1 cellular context compared by ENCODE assay signal in the genomic region with DNA sequence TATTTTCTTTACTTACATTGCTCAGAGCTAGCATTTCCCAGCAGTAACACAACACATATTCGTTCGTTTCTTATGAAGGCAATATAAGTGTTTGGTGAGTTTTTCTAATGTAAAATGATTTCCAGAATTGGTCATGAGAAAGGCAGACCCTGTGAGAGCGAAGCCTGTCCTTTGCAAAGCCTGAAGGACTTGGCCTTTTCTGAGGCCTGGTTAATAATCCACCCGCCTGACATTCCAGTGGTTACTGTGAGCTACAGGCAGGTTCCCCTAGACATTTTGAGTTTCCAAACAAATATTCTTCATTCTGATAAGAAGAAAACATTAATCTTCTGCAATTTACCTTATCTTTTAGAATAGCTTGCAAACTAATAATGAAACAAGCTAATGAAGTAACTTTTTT.
TF ChIP-seq lines count a peak whose summit lies in the region.

No MANE protein-coding gene starts in this region.

TF ChIP-seq in WTC11, 78 proteins besides CTCF, POLR2A, EP300 and RAD21 (continued from another document):
- TF ChIP-seq, protein P1, sequence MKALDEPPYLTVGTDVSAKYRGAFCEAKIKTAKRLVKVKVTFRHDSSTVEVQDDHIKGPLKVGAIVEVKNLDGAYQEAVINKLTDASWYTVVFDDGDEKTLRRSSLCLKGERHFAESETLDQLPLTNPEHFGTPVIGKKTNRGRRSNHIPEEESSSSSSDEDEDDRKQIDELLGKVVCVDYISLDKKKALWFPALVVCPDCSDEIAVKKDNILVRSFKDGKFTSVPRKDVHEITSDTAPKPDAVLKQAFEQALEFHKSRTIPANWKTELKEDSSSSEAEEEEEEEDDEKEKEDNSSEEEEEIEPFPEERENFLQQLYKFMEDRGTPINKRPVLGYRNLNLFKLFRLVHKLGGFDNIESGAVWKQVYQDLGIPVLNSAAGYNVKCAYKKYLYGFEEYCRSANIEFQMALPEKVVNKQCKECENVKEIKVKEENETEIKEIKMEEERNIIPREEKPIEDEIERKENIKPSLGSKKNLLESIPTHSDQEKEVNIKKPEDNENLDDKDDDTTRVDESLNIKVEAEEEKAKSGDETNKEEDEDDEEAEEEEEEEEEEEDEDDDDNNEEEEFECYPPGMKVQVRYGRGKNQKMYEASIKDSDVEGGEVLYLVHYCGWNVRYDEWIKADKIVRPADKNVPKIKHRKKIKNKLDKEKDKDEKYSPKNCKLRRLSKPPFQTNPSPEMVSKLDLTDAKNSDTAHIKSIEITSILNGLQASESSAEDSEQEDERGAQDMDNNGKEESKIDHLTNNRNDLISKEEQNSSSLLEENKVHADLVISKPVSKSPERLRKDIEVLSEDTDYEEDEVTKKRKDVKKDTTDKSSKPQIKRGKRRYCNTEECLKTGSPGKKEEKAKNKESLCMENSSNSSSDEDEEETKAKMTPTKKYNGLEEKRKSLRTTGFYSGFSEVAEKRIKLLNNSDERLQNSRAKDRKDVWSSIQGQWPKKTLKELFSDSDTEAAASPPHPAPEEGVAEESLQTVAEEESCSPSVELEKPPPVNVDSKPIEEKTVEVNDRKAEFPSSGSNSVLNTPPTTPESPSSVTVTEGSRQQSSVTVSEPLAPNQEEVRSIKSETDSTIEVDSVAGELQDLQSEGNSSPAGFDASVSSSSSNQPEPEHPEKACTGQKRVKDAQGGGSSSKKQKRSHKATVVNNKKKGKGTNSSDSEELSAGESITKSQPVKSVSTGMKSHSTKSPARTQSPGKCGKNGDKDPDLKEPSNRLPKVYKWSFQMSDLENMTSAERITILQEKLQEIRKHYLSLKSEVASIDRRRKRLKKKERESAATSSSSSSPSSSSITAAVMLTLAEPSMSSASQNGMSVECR (CRISPR knock-in tag; IDR thresholded peaks at IDR 0.05; ENCODE audit: borderline replicate concordance), result no peak
- TF ChIP-seq, protein P2, sequence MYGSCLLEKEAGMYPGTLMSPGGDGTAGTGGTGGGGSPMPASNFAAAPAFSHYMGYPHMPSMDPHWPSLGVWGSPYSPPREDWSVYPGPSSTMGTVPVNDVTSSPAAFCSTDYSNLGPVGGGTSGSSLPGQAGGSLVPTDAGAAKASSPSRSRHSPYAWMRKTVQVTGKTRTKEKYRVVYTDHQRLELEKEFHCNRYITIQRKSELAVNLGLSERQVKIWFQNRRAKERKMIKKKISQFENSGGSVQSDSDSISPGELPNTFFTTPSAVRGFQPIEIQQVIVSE (CRISPR knock-in tag; IDR thresholded peaks at IDR 0.05; ENCODE audit: borderline replicate concordance), result no peak
- TF ChIP-seq ZBTB43 (CRISPR knock-in tag; IDR thresholded peaks at IDR 0.05) (no peak), SOX15 (CRISPR knock-in tag; IDR thresholded peaks at IDR 0.05) (no peak), NR3C1 (CRISPR knock-in tag; conservative IDR thresholded peaks at IDR 0.05; ENCODE audit: low read depth) (no peak), TP53 (CRISPR knock-in tag; IDR thresholded peaks at IDR 0.05) (no peak), FOXJ3 (CRISPR knock-in tag; IDR thresholded peaks at IDR 0.05; ENCODE audit: borderline replicate concordance) (no peak)
- TF ChIP-seq, protein P3, sequence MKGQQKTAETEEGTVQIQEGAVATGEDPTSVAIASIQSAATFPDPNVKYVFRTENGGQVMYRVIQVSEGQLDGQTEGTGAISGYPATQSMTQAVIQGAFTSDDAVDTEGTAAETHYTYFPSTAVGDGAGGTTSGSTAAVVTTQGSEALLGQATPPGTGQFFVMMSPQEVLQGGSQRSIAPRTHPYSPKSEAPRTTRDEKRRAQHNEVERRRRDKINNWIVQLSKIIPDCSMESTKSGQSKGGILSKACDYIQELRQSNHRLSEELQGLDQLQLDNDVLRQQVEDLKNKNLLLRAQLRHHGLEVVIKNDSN (CRISPR knock-in tag; IDR thresholded peaks at IDR 0.05), result no peak
- TF ChIP-seq, protein P4, sequence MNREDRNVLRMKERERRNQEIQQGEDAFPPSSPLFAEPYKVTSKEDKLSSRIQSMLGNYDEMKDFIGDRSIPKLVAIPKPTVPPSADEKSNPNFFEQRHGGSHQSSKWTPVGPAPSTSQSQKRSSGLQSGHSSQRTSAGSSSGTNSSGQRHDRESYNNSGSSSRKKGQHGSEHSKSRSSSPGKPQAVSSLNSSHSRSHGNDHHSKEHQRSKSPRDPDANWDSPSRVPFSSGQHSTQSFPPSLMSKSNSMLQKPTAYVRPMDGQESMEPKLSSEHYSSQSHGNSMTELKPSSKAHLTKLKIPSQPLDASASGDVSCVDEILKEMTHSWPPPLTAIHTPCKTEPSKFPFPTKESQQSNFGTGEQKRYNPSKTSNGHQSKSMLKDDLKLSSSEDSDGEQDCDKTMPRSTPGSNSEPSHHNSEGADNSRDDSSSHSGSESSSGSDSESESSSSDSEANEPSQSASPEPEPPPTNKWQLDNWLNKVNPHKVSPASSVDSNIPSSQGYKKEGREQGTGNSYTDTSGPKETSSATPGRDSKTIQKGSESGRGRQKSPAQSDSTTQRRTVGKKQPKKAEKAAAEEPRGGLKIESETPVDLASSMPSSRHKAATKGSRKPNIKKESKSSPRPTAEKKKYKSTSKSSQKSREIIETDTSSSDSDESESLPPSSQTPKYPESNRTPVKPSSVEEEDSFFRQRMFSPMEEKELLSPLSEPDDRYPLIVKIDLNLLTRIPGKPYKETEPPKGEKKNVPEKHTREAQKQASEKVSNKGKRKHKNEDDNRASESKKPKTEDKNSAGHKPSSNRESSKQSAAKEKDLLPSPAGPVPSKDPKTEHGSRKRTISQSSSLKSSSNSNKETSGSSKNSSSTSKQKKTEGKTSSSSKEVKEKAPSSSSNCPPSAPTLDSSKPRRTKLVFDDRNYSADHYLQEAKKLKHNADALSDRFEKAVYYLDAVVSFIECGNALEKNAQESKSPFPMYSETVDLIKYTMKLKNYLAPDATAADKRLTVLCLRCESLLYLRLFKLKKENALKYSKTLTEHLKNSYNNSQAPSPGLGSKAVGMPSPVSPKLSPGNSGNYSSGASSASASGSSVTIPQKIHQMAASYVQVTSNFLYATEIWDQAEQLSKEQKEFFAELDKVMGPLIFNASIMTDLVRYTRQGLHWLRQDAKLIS (CRISPR knock-in tag; IDR thresholded peaks at IDR 0.05; ENCODE audit: borderline replicate concordance), result no peak
